In genomic region chr1:16458801-16459200, GRCh38 we compare ENCODE assay signal across 20 cellular contexts. TPM values are rescaled to one million over a fixed set of nuclear protein-coding genes. Genes with fewer than 3 reads are reported as not detected.
DNase-seq lines count a peak whose midpoint lies in the region; ATAC-seq and TF ChIP-seq lines count a peak whose summit lies in the region.
"Had no signal": no experiment of that assay in that cellular context is flagged by ENCODE, and none has a peak within 500 bp of the region (broad histone marks: within the 10 kb centered on the region; RNA-seq: fewer than 3 reads in every experiment).

No MANE protein-coding gene starts in this region.

- no peaks in the 10 kb centered on the region for H3K9me3 Mint-ChIP-seq in activated naive CD8-positive, alpha-beta T cell (ENCODE audit: low read depth)
- H3K9me3 Mint-ChIP-seq in activated naive CD8-positive, alpha-beta T cell treated with anti-CD3 and anti-CD28 coated beads, Interleukin-2, amount 50 U/mL, for 24 hours: no peaks in the 10 kb centered on the region
- H3K9me3 Mint-ChIP-seq in endodermal cell: no peaks in the 10 kb centered on the region
- H3K9me3 Mint-ChIP-seq: immature natural killer cell had no signal

- H3K4me1 Mint-ChIP-seq in activated naive CD8-positive, alpha-beta T cell (ENCODE audit: low read depth): peaks cover 7% of the 10 kb centered on the region
- H3K4me1 Mint-ChIP-seq in activated naive CD8-positive, alpha-beta T cell treated with anti-CD3 and anti-CD28 coated beads, Interleukin-2, amount 50 U/mL, for 24 hours: no peaks in the 10 kb centered on the region
- H3K4me1 Mint-ChIP-seq in endodermal cell: no peaks in the 10 kb centered on the region

- 93 to 98% methylated on average over 6 of the region's 6 CpGs for WGBS in endodermal cell (ENCODE audit: insufficient coverage in 1 of 2, insufficient read length in 1 of 2), 2 experiments
- 74 to 79% methylated on average over 6 of the region's 6 CpGs for WGBS in tibial nerve, 2 donors

- H3K9me3 ChIP-seq in endodermal cell (ENCODE audit: control insufficient read depth, low read length) (no peaks in the 10 kb centered on the region), tibial nerve (no peaks in the 10 kb centered on the region)
- H3K9me3 ChIP-seq: BLaER1 treated with 17β-estradiol and CSF1 and Interleukin-3, amounts not matched to agents 10 nM and 100 nM had no signal

- TF ChIP-seq POLR2A in tibial nerve (IDR thresholded peaks at IDR 0.05): no peak

- H3K27me3 ChIP-seq in endodermal cell (ENCODE audit: control insufficient read depth, insufficient read depth, low read length, poor library complexity, severe bottlenecking) (no peaks in the 10 kb centered on the region), tibial nerve (no peaks in the 10 kb centered on the region)
- H3K27me3 ChIP-seq: BLaER1 treated with 17β-estradiol and CSF1 and Interleukin-3, amounts not matched to agents 10 nM and 100 nM had no signal

- no peak for TF ChIP-seq EP300 in tibial nerve (IDR thresholded peaks at IDR 0.05)

- no peak overlapping the region for H3K4me3 Mint-ChIP-seq in activated naive CD8-positive, alpha-beta T cell
- H3K4me3 Mint-ChIP-seq in activated naive CD8-positive, alpha-beta T cell treated with anti-CD3 and anti-CD28 coated beads, Interleukin-2, amount 50 U/mL, for 24 hours: no peak overlapping the region
- H3K4me3 Mint-ChIP-seq in endodermal cell: no peak overlapping the region
- H3K4me3 Mint-ChIP-seq: immature natural killer cell had no signal

- peak overlapping the region; percentile 28 for H3K27ac Mint-ChIP-seq in activated naive CD8-positive, alpha-beta T cell
- no peak overlapping the region for H3K27ac Mint-ChIP-seq in activated naive CD8-positive, alpha-beta T cell treated with anti-CD3 and anti-CD28 coated beads, Interleukin-2, amount 50 U/mL, for 24 hours
- H3K27ac Mint-ChIP-seq in endodermal cell: peak overlapping the region; percentile 52

- peaks cover 83% of the 10 kb centered on the region for H3K36me3 ChIP-seq in endodermal cell (ENCODE audit: control insufficient read depth, insufficient read depth, low read length)
- peaks cover 0 to 100% (median 20%) of the 10 kb centered on the region in 3 donors for H3K36me3 ChIP-seq in tibial nerve

- TF ChIP-seq CTCF in RWPE1 (conservative IDR thresholded peaks at IDR 0.05; ENCODE audit: low read depth) (no peak), endodermal cell (conservative IDR thresholded peaks at IDR 0.05) (no peak), tibial nerve (IDR thresholded peaks at IDR 0.05) (no peak)

- H3K4me3 ChIP-seq in endodermal cell (ENCODE audit: low read length): no peak overlapping the region
- no peak overlapping the region for H3K4me3 ChIP-seq in tibial nerve
- H3K4me3 ChIP-seq: BLaER1 treated with 17β-estradiol and CSF1 and Interleukin-3, amounts not matched to agents 10 nM and 100 nM; coronary artery had no signal

- H3K27ac ChIP-seq in RWPE1 (0 out of 2 replicates have a peak overlapping the region, but pooled peaks have one; percentile 36), endodermal cell (ENCODE audit: low read depth, low read length) (no peak overlapping the region), substantia nigra (ENCODE audit: low read depth, low read length, poor library complexity, severe bottlenecking) (no peak overlapping the region), tibial nerve (peak overlapping the region in 1 of 4 donors; percentile 33)
- H3K27ac ChIP-seq: BLaER1 treated with 17β-estradiol and CSF1 and Interleukin-3, amounts not matched to agents 10 nM and 100 nM; coronary artery; HL-60 had no signal

- peaks cover 7% of the 10 kb centered on the region for H3K36me3 Mint-ChIP-seq in activated naive CD8-positive, alpha-beta T cell
- H3K36me3 Mint-ChIP-seq in activated naive CD8-positive, alpha-beta T cell treated with anti-CD3 and anti-CD28 coated beads, Interleukin-2, amount 50 U/mL, for 24 hours (ENCODE audit: low read depth): peaks cover 31% of the 10 kb centered on the region
- H3K36me3 Mint-ChIP-seq in endodermal cell (ENCODE audit: low read depth): peaks cover 70% of the 10 kb centered on the region

- ATAC-seq in activated naive CD8-positive, alpha-beta T cell treated with anti-CD3 and anti-CD28 coated beads, Interleukin-2, amount 50 U/mL, for 24 hours: no peak

- H3K4me1 ChIP-seq in endodermal cell (ENCODE audit: control insufficient read depth, insufficient read depth, low read length) (no peaks in the 10 kb centered on the region), tibial nerve (no peaks in the 10 kb centered on the region)
- H3K4me1 ChIP-seq: BLaER1 treated with 17β-estradiol and CSF1 and Interleukin-3, amounts not matched to agents 10 nM and 100 nM had no signal

- H3K9ac ChIP-seq in endodermal cell (ENCODE audit: extremely low read depth, low read length, poor library complexity, severe bottlenecking): no peak overlapping the region

- CTCF ChIA-PET in RWPE1 (lab: Yijun Ruan, JAX): no interaction called here

- DNase-seq in activated naive CD8-positive, alpha-beta T cell treated with anti-CD3 and anti-CD28 coated beads, Interleukin-2, amount 50 U/mL, for 24 hours: no peak
- DNase-seq in RWPE1 (ENCODE audit: low spot score) (no peak), endodermal cell (no peak), substantia nigra (lab: John Stamatoyannopoulos, UW) (peak in 28 of 49 donors; percentile 2 to 48 (median 16)), tibial nerve (ENCODE audit: low spot score in 2 of 2) (no peak)
- DNase-seq in stimulated activated CD8-positive, alpha-beta memory T cell treated with anti-CD3 and anti-CD28 coated beads, Interleukin-4, amount 100 ng/mL, for 48 hours: no peak
- no peak for DNase-seq in activated CD4-positive, alpha-beta T cell treated with anti-CD3 and anti-CD28 coated beads for 1 hour
- DNase-seq: activated CD4-positive, alpha-beta T cell treated with anti-CD3 and anti-CD28 coated beads for 48 hours; immature natural killer cell; NCI-H1436; NCI-H2171 treated with DMSO at 0.1 percent for 48 hours; NCI-H69; stimulated activated CD4-positive, alpha-beta T cell treated with anti-CD3 and anti-CD28 coated beads, Interleukin-4, amount 100 ng/mL, for 4 hours; T-helper 1 cell had no signal

- POLR2A ChIA-PET in RWPE1 (lab: Yijun Ruan, JAX; ENCODE audit: low non-redundant PET): no interaction called here

- no peaks in the 10 kb centered on the region for H3K27me3 Mint-ChIP-seq in activated naive CD8-positive, alpha-beta T cell
- H3K27me3 Mint-ChIP-seq in activated naive CD8-positive, alpha-beta T cell treated with anti-CD3 and anti-CD28 coated beads, Interleukin-2, amount 50 U/mL, for 24 hours: no peaks in the 10 kb centered on the region
- H3K27me3 Mint-ChIP-seq in endodermal cell (ENCODE audit: insufficient read depth): no peaks in the 10 kb centered on the region

RNA-seq across cellular contexts. Expression of gene NECAP2, which starts 18.3 kb away (rescaled TPM):
- total RNA-seq in endodermal cell (10 to 100 TPM; 43.9 to 45.8 TPM), tibial nerve (10 to 100 TPM; 49.4 to 57.9 (median 54.1) TPM)
- 40.4 TPM for polyA plus RNA-seq in endodermal cell (2013, experiment 1 of 2)
- 37.9 TPM for polyA plus RNA-seq in endodermal cell (2013, experiment 2 of 2)

RNA-seq across cellular contexts. Expression of gene SPATA21, which starts 21.6 kb away (rescaled TPM):
- not detected for total RNA-seq in endodermal cell
- polyA plus RNA-seq in endodermal cell (2013, experiment 1 of 2): not detected
- polyA plus RNA-seq in endodermal cell (2013, experiment 2 of 2): not detected
- not detected for total RNA-seq in tibial nerve
- total RNA-seq: astrocyte, lower leg skin had no signal
- polyA plus RNA-seq: immature natural killer cell had no signal

RNA-seq across cellular contexts. Expression of gene RNU1-1, which starts 55.3 kb away (rescaled TPM):
- total RNA-seq in endodermal cell: 1,000 to 10,000 TPM; 2,483 to 3,611 TPM
- 11,872 TPM for polyA plus RNA-seq in endodermal cell (2013, experiment 1 of 2)
- polyA plus RNA-seq in endodermal cell (2013, experiment 2 of 2): 14,577 TPM
- under 1 TPM; under 0.01 TPM for total RNA-seq in tibial nerve

Comparison
In these comparisons a context has a peak if more than half of its experiments do, and no peak if none do; other contexts are left out.
1. DNase-seq: peak in substantia nigra (28 of 49); none in activated naive CD8-positive, alpha-beta T cell treated with anti-CD3 and anti-CD28 coated beads, Interleukin-2, amount 50 U/mL, for 24 hours (single experiment), RWPE1 (single experiment), endodermal cell (single experiment), tibial nerve (0 of 2), stimulated activated CD8-positive, alpha-beta memory T cell treated with anti-CD3 and anti-CD28 coated beads, Interleukin-4, amount 100 ng/mL, for 48 hours (single experiment) and activated CD4-positive, alpha-beta T cell treated with anti-CD3 and anti-CD28 coated beads for 1 hour (single experiment).
2. RNA of gene RNU1-1, which starts 55.3 kb away (total RNA-seq): 2,483 to 3,611 TPM in endodermal cell; under 0.01 TPM in tibial nerve; every median in the first group is over 1,000 times any median in the second.